ENCODE assay signal across 9 cellular contexts in the genomic region with DNA sequence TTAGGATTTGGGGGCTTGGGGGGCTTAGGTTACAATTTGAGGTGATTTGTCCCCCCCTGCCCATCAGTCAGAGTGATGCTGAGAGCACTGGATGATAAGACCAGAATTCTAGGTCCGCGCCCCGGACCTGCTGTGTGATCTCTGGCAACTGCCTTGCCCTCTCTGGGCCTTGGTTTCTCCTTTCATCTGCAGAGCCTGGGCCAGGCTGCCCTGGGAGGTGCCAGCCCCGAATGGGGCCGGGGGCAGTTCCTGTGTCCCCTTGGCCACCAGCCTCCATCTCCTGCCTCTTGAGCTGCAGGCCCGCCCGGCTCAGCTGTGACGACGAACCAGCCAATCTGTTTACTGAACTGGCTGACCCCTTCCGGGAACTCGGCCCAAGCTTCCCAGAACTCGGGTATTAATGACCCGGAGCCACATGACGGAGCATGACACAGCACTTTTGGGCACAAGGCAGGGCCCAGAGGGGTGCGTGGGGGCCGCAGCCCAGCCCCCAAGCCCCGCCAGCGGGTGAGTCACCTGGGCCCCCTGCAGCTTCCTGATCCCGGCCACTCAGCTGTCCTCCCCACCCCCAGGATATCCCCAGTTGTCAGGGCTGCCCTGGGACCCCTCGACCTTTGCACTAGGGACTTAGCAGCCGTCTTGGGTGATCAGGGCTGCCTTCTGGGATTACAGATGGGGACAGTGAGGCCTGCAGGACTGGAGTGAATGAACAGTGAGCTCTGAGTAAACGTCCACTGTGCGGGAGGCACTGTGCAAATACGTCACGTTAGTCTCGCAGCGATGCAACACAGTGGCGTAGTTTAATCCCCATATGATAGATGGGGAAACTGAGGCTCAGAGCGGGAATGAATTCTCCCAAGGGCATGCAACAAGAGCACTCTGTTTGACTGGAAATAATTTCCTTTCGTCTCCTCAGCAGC.
DNase-seq lines count a peak whose midpoint lies in the region; ATAC-seq and TF ChIP-seq lines count a peak whose summit lies in the region.
"Had no signal": no experiment of that assay in that cellular context is flagged by ENCODE, and none has a peak within 500 bp of the region (broad histone marks: within the 10 kb centered on the region; RNA-seq: fewer than 3 reads in every experiment).

No MANE protein-coding gene starts in this region.

- TF ChIP-seq POLR2A in esophagus squamous epithelium (IDR thresholded peaks at IDR 0.05) (no peak), transverse colon (IDR thresholded peaks at IDR 0.05) (no peak)

- ATAC-seq in GM21576 (IDR thresholded peaks at IDR 0.05; ENCODE audit: unreplicated experiment) = no peak
- ATAC-seq in HG03460 (IDR thresholded peaks at IDR 0.05; ENCODE audit: unreplicated experiment) = no peak

- H3K4me1 ChIP-seq in esophagus squamous epithelium (peaks cover 22 to 55% (median 34%) of the 10 kb centered on the region in 3 donors), transverse colon (peaks cover 9 to 20% (median 16%) of the 10 kb centered on the region in 4 donors)

- H3K27me3 ChIP-seq in esophagus squamous epithelium (no peaks in the 10 kb centered on the region), transverse colon (no peaks in the 10 kb centered on the region)

- H3K36me3 ChIP-seq in esophagus squamous epithelium = no peaks in the 10 kb centered on the region
- H3K36me3 ChIP-seq in transverse colon = no peaks in the 10 kb centered on the region

- TF ChIP-seq CTCF in esophagus squamous epithelium (IDR thresholded peaks at IDR 0.05) (no peak), transverse colon (IDR thresholded peaks at IDR 0.05) (no peak)

- 45 to 82% methylated on average over 5 to 15 of the region's 30 CpGs for WGBS in esophagus squamous epithelium, 2 donors
- 42 to 87% methylated on average over 3 to 24 of the region's 30 CpGs for WGBS in transverse colon (ENCODE audit: low coverage in 1 of 2), 2 donors

- TF ChIP-seq EP300 in transverse colon (IDR thresholded peaks at IDR 0.05; ENCODE audit: low read depth) = peak; percentile 97

- H3K27ac ChIP-seq in esophagus squamous epithelium (peak overlapping the region; percentile 71 to 92 (median 86)), transverse colon (peak overlapping the region; percentile 65 to 77 (median 74))

- H3K4me3 ChIP-seq in esophagus squamous epithelium (peak overlapping the region in 1 of 4 donors; percentile 18), transverse colon (no peak overlapping the region)

- H3K9me3 ChIP-seq in esophagus squamous epithelium = no peaks in the 10 kb centered on the region
- no peaks in the 10 kb centered on the region for H3K9me3 ChIP-seq in transverse colon
- H3K9me3 ChIP-seq: Caco-2 had no signal

- peak; percentile 12 for DNase-seq in NCI-H748 (lab: John Stamatoyannopoulos, UW; ENCODE audit: unreplicated experiment)
- DNase-seq in NCI-H748 treated with DMSO at 0.1 percent for 48 hours (lab: John Stamatoyannopoulos, UW) = no peak
- DNase-seq in SW480 (ENCODE audit: low spot score) = peak; percentile 75
- DNase-seq in esophagus squamous epithelium (lab: John Stamatoyannopoulos, UW) = peak; percentile 27
- DNase-seq in myocyte (ENCODE audit: low read depth) = peak; percentile 91
- DNase-seq in transverse colon = peak; percentile 83

- intact Hi-C loops in esophagus squamous epithelium (cut with DNase I) = no loop called here
- intact Hi-C loops in transverse colon (cut with DNase I; ENCODE audit: low total_unique reads) = loop anchor here (5.0 kb wide), 1 partner anchor 100 kb away; a partner anchor contains a TSS

- in situ Hi-C loops in transverse colon (cut with MboI; ENCODE audit: low pct_ligation_motif_present in 1 of 4, low pct_unique_long_range_greater_than_20kb in 1 of 4, low sequenced_read_pairs in 3 of 4) = loop anchor here in 1 of 4 donors (25.0 kb wide), 1 partner anchor 170 kb away; no protein-coding TSS in a partner anchor
